Comparison of ENCODE assay signal across 14 cellular contexts in the genomic region with DNA sequence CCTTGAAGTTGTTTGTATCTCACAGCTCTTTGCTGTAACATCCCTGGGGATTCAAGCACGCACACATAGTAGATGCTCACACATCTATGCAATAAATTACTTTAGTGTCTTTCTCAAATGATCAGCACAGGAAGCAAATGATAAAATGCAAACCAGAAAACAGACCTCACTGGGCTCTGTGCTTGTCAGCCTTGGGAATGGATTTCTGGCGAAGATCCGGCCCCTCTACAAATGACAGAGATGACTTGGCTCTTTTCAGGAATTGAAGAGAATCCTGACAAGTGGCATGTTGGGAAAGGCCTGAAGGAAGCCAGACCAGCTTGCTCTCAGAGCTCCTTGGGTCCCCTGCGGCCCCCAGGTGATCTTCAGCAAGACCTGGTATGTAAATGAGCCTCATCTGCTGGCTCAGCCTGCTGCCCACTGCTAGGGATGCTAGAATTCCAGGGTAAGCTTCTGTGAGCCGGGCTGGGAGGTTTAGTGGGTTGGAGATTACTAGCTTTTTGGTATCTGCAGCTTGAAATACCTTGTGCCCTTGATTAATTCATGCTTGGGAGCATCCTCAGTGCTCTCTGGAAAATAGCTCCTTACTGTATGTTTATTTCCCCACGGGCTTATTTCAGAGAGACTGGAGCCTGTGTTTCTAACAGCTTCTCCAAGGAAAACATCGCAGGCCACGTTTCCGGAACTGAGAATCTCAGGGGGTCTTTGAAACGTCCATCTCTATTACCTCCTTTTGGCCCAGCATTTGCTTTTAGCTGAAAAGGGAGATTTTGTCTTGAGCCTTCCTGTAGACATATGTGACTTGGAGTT. TPM values are rescaled to one million over a fixed set of nuclear protein-coding genes. Genes with fewer than 3 reads are reported as not detected.
DNase-seq lines count a peak whose midpoint lies in the region; ATAC-seq, FAIRE-seq and TF ChIP-seq lines count a peak whose summit lies in the region.
"Had no signal": no experiment of that assay in that cellular context is flagged by ENCODE, and none has a peak within 500 bp of the region (broad histone marks: within the 10 kb centered on the region; RNA-seq: fewer than 3 reads in every experiment).

No MANE protein-coding gene starts in this region.

- peaks cover 54% of the 10 kb centered on the region for H3K4me1 ChIP-seq in OCI-LY1 (ENCODE audit: insufficient read depth, low read length, severe bottlenecking)
- H3K4me1 ChIP-seq in endodermal cell (ENCODE audit: control insufficient read depth, insufficient read depth, low read length): peaks cover 2% of the 10 kb centered on the region
- H3K4me1 ChIP-seq in tibial artery: peaks cover 0 to 95% (median 50%) of the 10 kb centered on the region in 4 donors

- no peak overlapping the region for H3K27ac Mint-ChIP-seq in endodermal cell
- peak overlapping the region; percentile 50 for H3K27ac Mint-ChIP-seq in mesothelial cell of epicardium
- H3K27ac Mint-ChIP-seq in stimulated activated naive B cell treated with anti-CD40 and anti-IgM and Interleukin-4, amounts not matched to agents 10 μg/mL and 1 μg/mL and 100 μg/mL, for 72 hours: no peak overlapping the region

- H3K36me3 ChIP-seq in OCI-LY1 (ENCODE audit: insufficient read depth, low read length): no peaks in the 10 kb centered on the region
- H3K36me3 ChIP-seq in endodermal cell (ENCODE audit: control insufficient read depth, insufficient read depth, low read length): peaks cover 33% of the 10 kb centered on the region
- H3K36me3 ChIP-seq in tibial artery: peaks cover 0 to 6% (median 0%) of the 10 kb centered on the region in 3 donors
- H3K36me3 ChIP-seq: adrenal gland, neutrophil had no signal

- no peak for FAIRE-seq in GM12892 (lab: Jason Lieb, UNC)
- FAIRE-seq: endometrium, GM12891 had no signal

- H3K79me2 ChIP-seq in OCI-LY1 (ENCODE audit: insufficient read depth, low read length): no peaks in the 10 kb centered on the region

- H3F3A ChIP-seq in OCI-LY1 (ENCODE audit: insufficient read depth, low read length): no peaks in the 10 kb centered on the region

- peaks cover 20% of the 10 kb centered on the region for H3K4me1 Mint-ChIP-seq in endodermal cell
- H3K4me1 Mint-ChIP-seq in mesothelial cell of epicardium: peaks cover 18% of the 10 kb centered on the region
- peaks cover 21 to 43% of the 10 kb centered on the region in 2 donors for H3K4me1 Mint-ChIP-seq in stimulated activated naive B cell treated with anti-CD40 and anti-IgM and Interleukin-4, amounts not matched to agents 10 μg/mL and 1 μg/mL and 100 μg/mL, for 72 hours

- H3K27ac ChIP-seq in OCI-LY1 (ENCODE audit: low read depth, low read length, poor library complexity, severe bottlenecking): peak overlapping the region; percentile 56
- H3K27ac ChIP-seq in endodermal cell (ENCODE audit: low read depth, low read length): peak overlapping the region; percentile 47
- H3K27ac ChIP-seq in tibial artery: peak overlapping the region; percentile 87 to 94
- H3K27ac ChIP-seq: neutrophil had no signal

- no peak for TF ChIP-seq POLR2A in GM12892 (IDR thresholded peaks at IDR 0.05; ENCODE audit: low read depth, low read length)

- H3K27me3 Mint-ChIP-seq in endodermal cell (ENCODE audit: insufficient read depth) (no peaks in the 10 kb centered on the region), mesothelial cell of epicardium (ENCODE audit: low read depth) (no peaks in the 10 kb centered on the region)
- no peaks in the 10 kb centered on the region for H3K27me3 Mint-ChIP-seq in stimulated activated naive B cell treated with anti-CD40 and anti-IgM and Interleukin-4, amounts not matched to agents 10 μg/mL and 1 μg/mL and 100 μg/mL, for 72 hours

- H3K9ac ChIP-seq in OCI-LY1 (ENCODE audit: low read length) (peak overlapping the region; percentile 39; the same call in 1 of the 2 replicates), endodermal cell (ENCODE audit: extremely low read depth, low read length, poor library complexity, severe bottlenecking) (no peak overlapping the region)

- no peaks in the 10 kb centered on the region for H3K9me2 ChIP-seq in OCI-LY1 (ENCODE audit: low read depth, low read length)

- H3K27me3 ChIP-seq in OCI-LY1 (ENCODE audit: insufficient read depth, low read length) (no peaks in the 10 kb centered on the region), endodermal cell (ENCODE audit: control insufficient read depth, insufficient read depth, low read length, poor library complexity, severe bottlenecking) (no peaks in the 10 kb centered on the region), tibial artery (no peaks in the 10 kb centered on the region)
- H3K27me3 ChIP-seq: adrenal gland, neutrophil had no signal

- H3K36me3 Mint-ChIP-seq in endodermal cell (ENCODE audit: low read depth) (no peaks in the 10 kb centered on the region), mesothelial cell of epicardium (peaks cover 10% of the 10 kb centered on the region)
- peaks cover 12 to 29% of the 10 kb centered on the region in 2 donors for H3K36me3 Mint-ChIP-seq in stimulated activated naive B cell treated with anti-CD40 and anti-IgM and Interleukin-4, amounts not matched to agents 10 μg/mL and 1 μg/mL and 100 μg/mL, for 72 hours

- H4K20me1 ChIP-seq in OCI-LY1 (ENCODE audit: insufficient read depth, low read length): no peaks in the 10 kb centered on the region

- no peak overlapping the region for H3K4me3 Mint-ChIP-seq in endodermal cell
- no peak overlapping the region for H3K4me3 Mint-ChIP-seq in mesothelial cell of epicardium
- H3K4me3 Mint-ChIP-seq in stimulated activated naive B cell treated with anti-CD40 and anti-IgM and Interleukin-4, amounts not matched to agents 10 μg/mL and 1 μg/mL and 100 μg/mL, for 72 hours: no peak overlapping the region

- intact Hi-C loops in tibial artery (cut with DNase I; ENCODE audit: low total_unique reads): no loop called here

- H3K4me2 ChIP-seq in OCI-LY1 (ENCODE audit: low read length): peak overlapping the region; percentile 38; the same call in 1 of the 2 replicates

- TF ChIP-seq CTCF in OCI-LY1 (IDR thresholded peaks at IDR 0.05; ENCODE audit: low read length): no peak
- TF ChIP-seq CTCF in endodermal cell (conservative IDR thresholded peaks at IDR 0.05): no peak
- TF ChIP-seq CTCF in mesothelial cell of epicardium (IDR thresholded peaks at IDR 0.05; ENCODE audit: unreplicated experiment): no peak
- TF ChIP-seq CTCF in tibial artery (IDR thresholded peaks at IDR 0.05): no peak

- DNase-seq in endodermal cell (peak; percentile 85), mesothelial cell of epicardium (ENCODE audit: low spot score in 2 of 2, unreplicated experiment in 2 of 2) (no peak), tibial artery (no peak), NCI-H2081 treated with DMSO at 0.1 percent for 48 hours (lab: John Stamatoyannopoulos, UW) (no peak), GM12892 (ENCODE audit: insufficient read length) (no peak), NK-92 (lab: John Stamatoyannopoulos, UW; ENCODE audit: unreplicated experiment) (no peak)
- no peak for DNase-seq in stimulated activated naive B cell treated with anti-CD40 and anti-IgM and Interleukin-4, amounts not matched to agents 10 μg/mL and 1 μg/mL and 100 μg/mL, for 72 hours
- DNase-seq: NCI-H2171 treated with DMSO at 0.1 percent for 48 hours; stimulated activated CD4-positive, alpha-beta T cell treated with anti-CD3 and anti-CD28 coated beads, Interleukin-4, amount 100 ng/mL, for 24 hours had no signal

- H3K9me3 Mint-ChIP-seq in endodermal cell (no peaks in the 10 kb centered on the region), mesothelial cell of epicardium (no peaks in the 10 kb centered on the region)
- no peaks in the 10 kb centered on the region for H3K9me3 Mint-ChIP-seq in stimulated activated naive B cell treated with anti-CD40 and anti-IgM and Interleukin-4, amounts not matched to agents 10 μg/mL and 1 μg/mL and 100 μg/mL, for 72 hours

- no peak overlapping the region for H2AFZ ChIP-seq in OCI-LY1 (ENCODE audit: low read length)

- H3K9me3 ChIP-seq in OCI-LY1 (ENCODE audit: low read length) (no peaks in the 10 kb centered on the region), endodermal cell (ENCODE audit: control insufficient read depth, low read length) (no peaks in the 10 kb centered on the region), tibial artery (no peaks in the 10 kb centered on the region)
- H3K9me3 ChIP-seq: adrenal gland, neutrophil had no signal

- ATAC-seq in stimulated activated naive B cell treated with anti-CD40 and anti-IgM and Interleukin-4, amounts not matched to agents 10 μg/mL and 1 μg/mL and 100 μg/mL, for 72 hours (replicated peaks): no peak

- 84 to 91% methylated on average over 5 to 10 of the region's 10 CpGs for WGBS in endodermal cell (ENCODE audit: insufficient coverage in 1 of 2, insufficient read length in 1 of 2), 2 experiments

- H3K4me3 ChIP-seq in OCI-LY1 (ENCODE audit: low read depth, low read length, poor library complexity, severe bottlenecking) (no peak overlapping the region), endodermal cell (ENCODE audit: low read length) (no peak overlapping the region), tibial artery (no peak overlapping the region)
- H3K4me3 ChIP-seq: adrenal gland had no signal

RNA-seq across cellular contexts. Expression of gene LPP, which starts 54.2 kb away (rescaled TPM):
- total RNA-seq in endodermal cell (100 to 1,000 TPM in 1 of 2 donors, 10 to 100 TPM in 1; 78.0 to 105 TPM), mesothelial cell of epicardium (124 to 132 TPM (median 131 TPM) in 3 replicates)
- polyA plus RNA-seq in endodermal cell (2013, experiment 1 of 2): 13.9 TPM
- 19.6 TPM for polyA plus RNA-seq in endodermal cell (2013, experiment 2 of 2)
- 0.02 TPM for polyA plus RNA-seq in GM12892 (2012; ENCODE audit: missing spikeins)
